32 cellular contexts compared by ENCODE assay signal in the genomic region with DNA sequence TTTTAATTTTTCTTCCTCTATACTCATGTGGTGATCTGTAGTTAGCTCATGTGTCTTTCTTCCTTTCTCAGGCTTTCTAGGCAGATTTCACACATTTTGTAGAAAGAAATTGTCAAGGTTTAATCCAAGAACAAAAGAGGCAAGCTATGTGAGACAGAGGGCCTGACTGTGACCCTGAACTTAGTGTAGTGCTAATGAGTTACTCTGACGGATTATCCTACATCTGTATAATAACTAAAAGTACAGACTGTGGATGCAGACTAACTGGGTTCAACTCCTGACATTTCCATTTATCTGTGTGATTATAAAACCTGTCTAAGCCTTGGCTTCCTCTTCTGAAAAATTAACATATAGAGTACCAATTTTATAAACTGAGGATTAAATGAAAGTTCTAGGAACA.
"Had no signal": no experiment of that assay in that cellular context is flagged by ENCODE, and none has a peak within 500 bp of the region (broad histone marks: within the 10 kb centered on the region; RNA-seq: fewer than 3 reads in every experiment).

No MANE protein-coding gene starts in this region.

- H3K4me3 ChIP-seq: adrenal gland, body of pancreas, breast epithelium had no signal

- ATAC-seq: activated CD8-positive, alpha-beta T cell treated with anti-CD3 and anti-CD28 coated beads for 36 hours; activated naive CD4-positive, alpha-beta T cell treated with anti-CD3 and anti-CD28 coated beads, Interleukin-2, amount 50 U/mL, for 72 hours; activated T-cell treated with anti-CD3 and anti-CD28 coated beads, Interleukin-2, amount 50 U/mL, for 4 hours; activated T-cell treated with anti-CD3 and anti-CD28 coated beads, Interleukin-2, amount 50 U/mL, for 72 hours; activated T-helper 17 cell treated with anti-CD3 and anti-CD28 coated beads, Interleukin-2, amount 50 U/mL, for 72 hours; body of pancreas had no signal

- H3K36me3 ChIP-seq: breast epithelium had no signal

- H3K27me3 ChIP-seq: adrenal gland, body of pancreas, brain microvascular endothelial cell, breast epithelium had no signal

- H3K9me3 Mint-ChIP-seq: activated B cell treated with CpG ODN at 0.5 μM for 24 hours; activated CD4-positive, alpha-beta T cell treated with anti-CD3 and anti-CD28 coated beads, Interleukin-2, amount 10 ng/mL, durations not matched to agents 7 days and 5 days; activated CD8-positive, alpha-beta T cell treated with anti-CD3 and anti-CD28 coated beads for 36 hours; activated naive CD4-positive, alpha-beta T cell treated with anti-CD3 and anti-CD28 coated beads for 36 hours; activated naive CD4-positive, alpha-beta T cell treated with anti-CD3 and anti-CD28 coated beads, Interleukin-2, amount 50 U/mL, for 72 hours; activated naive CD8-positive, alpha-beta T cell treated with anti-CD3 and anti-CD28 coated beads for 36 hours; activated T-cell treated with anti-CD3 and anti-CD28 coated beads, Interleukin-2, amount 50 U/mL, for 4 hours; activated T-cell treated with anti-CD3 and anti-CD28 coated beads, Interleukin-2, amount 50 U/mL, for 72 hours; activated T-helper 1 cell treated with anti-CD3 and anti-CD28 coated beads, Interleukin-12 subunit alpha, Interleukin-12 subunit beta, Interleukin-2, Interleukin-4 antibody, amounts not matched to agents 30 ng/mL and 10 ng/mL and 1 ng/mL, durations not matched to agents 14 hours and 24 hours and 36 hours; activated T-helper 17 cell treated with anti-CD3 and anti-CD28 coated beads, Interleukin-2, amount 50 U/mL, for 72 hours; T-helper 1 cell treated with Interleukin-12 subunit alpha and Interleukin-12 subunit beta and Interleukin-4 antibody, amounts not matched to agents 30 μg/mL and 1 μg/mL, for 36 hours; T-helper 2 cell treated with Interferon-gamma antibody and Interleukin-4, amounts not matched to agents 5 μg/mL and 100 μg/mL, for 36 hours had no signal

- H3K27me3 Mint-ChIP-seq: activated B cell treated with CpG ODN at 0.5 μM for 24 hours; activated CD4-positive, alpha-beta T cell treated with anti-CD3 and anti-CD28 coated beads, Interleukin-2, amount 10 ng/mL, durations not matched to agents 7 days and 5 days; activated CD8-positive, alpha-beta T cell treated with anti-CD3 and anti-CD28 coated beads for 36 hours; activated naive CD8-positive, alpha-beta T cell treated with anti-CD3 and anti-CD28 coated beads for 36 hours; activated T-helper 17 cell treated with anti-CD3 and anti-CD28 coated beads, Interleukin-2, amount 50 U/mL, for 72 hours had no signal

- H3K4me1 ChIP-seq: breast epithelium had no signal

- H3K9me3 ChIP-seq: adrenal gland, body of pancreas, breast epithelium had no signal

- H3K27ac Mint-ChIP-seq: activated B cell treated with CpG ODN at 0.5 μM for 24 hours; activated CD4-positive, alpha-beta T cell treated with anti-CD3 and anti-CD28 coated beads, Interleukin-2, amount 10 ng/mL, durations not matched to agents 7 days and 5 days; activated CD8-positive, alpha-beta T cell treated with anti-CD3 and anti-CD28 coated beads for 36 hours; activated naive CD4-positive, alpha-beta T cell treated with anti-CD3 and anti-CD28 coated beads for 36 hours; activated naive CD8-positive, alpha-beta T cell treated with anti-CD3 and anti-CD28 coated beads for 36 hours; activated T-cell treated with anti-CD3 and anti-CD28 coated beads, Interleukin-2, amount 50 U/mL, for 72 hours; activated T-helper 1 cell treated with anti-CD3 and anti-CD28 coated beads, Interleukin-12 subunit alpha, Interleukin-12 subunit beta, Interleukin-2, Interleukin-4 antibody, amounts not matched to agents 30 ng/mL and 10 ng/mL and 1 ng/mL, durations not matched to agents 14 hours and 24 hours and 36 hours; activated T-helper 17 cell treated with anti-CD3 and anti-CD28 coated beads, Interleukin-2, amount 50 U/mL, for 72 hours; T-helper 1 cell treated with Interleukin-12 subunit alpha and Interleukin-12 subunit beta and Interleukin-4 antibody, amounts not matched to agents 30 μg/mL and 1 μg/mL, for 36 hours; T-helper 2 cell treated with Interferon-gamma antibody and Interleukin-4, amounts not matched to agents 5 μg/mL and 100 μg/mL, for 36 hours had no signal

- H3K4me1 Mint-ChIP-seq: activated CD4-positive, alpha-beta T cell treated with anti-CD3 and anti-CD28 coated beads, Interleukin-2, amount 10 ng/mL, durations not matched to agents 7 days and 5 days; activated T-helper 17 cell treated with anti-CD3 and anti-CD28 coated beads, Interleukin-2, amount 50 U/mL, for 72 hours had no signal

- DNase-seq: activated B cell treated with CpG ODN at 0.5 μM for 24 hours; activated CD4-positive, alpha-beta T cell treated with anti-CD3 and anti-CD28 coated beads for 4 hours; activated CD4-positive, alpha-beta T cell treated with anti-CD3 and anti-CD28 coated beads, Interleukin-2, amount 10 ng/mL, durations not matched to agents 7 days and 5 days; activated CD4-positive, alpha-beta T cell treated with anti-CD3 and anti-CD28 coated beads, Interleukin-2, amount 50 U/mL, for 48 hours; activated CD4-positive, CD25-positive, alpha-beta regulatory T cell treated with anti-CD3 and anti-CD28 coated beads, Interleukin-2, amount 50 U/mL, for 72 hours; activated CD8-positive, alpha-beta memory T cell treated with anti-CD3 and anti-CD28 coated beads, Interleukin-2, amount 50 U/mL, for 4 hours; activated CD8-positive, alpha-beta T cell treated with anti-CD3 and anti-CD28 coated beads for 36 hours; activated effector memory CD4-positive, alpha-beta T cell treated with anti-CD3 and anti-CD28 coated beads, Interleukin-2, amount 50 U/mL, for 16 hours; activated gamma-delta T cell treated with Interleukin-2 at 50 U/mL for 16 hours; activated naive CD4-positive, alpha-beta T cell; activated naive CD4-positive, alpha-beta T cell treated with anti-CD3 and anti-CD28 coated beads for 36 hours; activated naive CD4-positive, alpha-beta T cell treated with anti-CD3 and anti-CD28 coated beads, Interleukin-2, amount 50 U/mL, for 16 hours; activated naive CD8-positive, alpha-beta T cell treated with anti-CD3 and anti-CD28 coated beads for 36 hours; activated T-cell treated with anti-CD3 and anti-CD28 coated beads for 4 hours; activated T-cell treated with anti-CD3 and anti-CD28 coated beads, Interleukin-2, amount 50 U/mL, for 1 hour; activated T-cell treated with anti-CD3 and anti-CD28 coated beads, Interleukin-2, amount 50 U/mL, for 4 hours; activated T-cell treated with anti-CD3 and anti-CD28 coated beads, Interleukin-2, amount 50 U/mL, for 72 hours; adrenal gland; amniotic stem cell; aorta; body of pancreas; brain microvascular endothelial cell; central memory CD4-positive, alpha-beta T cell; T-helper 1 cell; T-helper 2 cell; T-helper 9 cell had no signal

- H3K4me3 Mint-ChIP-seq: activated B cell treated with CpG ODN at 0.5 μM for 24 hours; activated CD4-positive, alpha-beta T cell treated with anti-CD3 and anti-CD28 coated beads, Interleukin-2, amount 10 ng/mL, durations not matched to agents 7 days and 5 days; activated CD8-positive, alpha-beta T cell treated with anti-CD3 and anti-CD28 coated beads for 36 hours; activated naive CD4-positive, alpha-beta T cell treated with anti-CD3 and anti-CD28 coated beads for 36 hours; activated naive CD8-positive, alpha-beta T cell treated with anti-CD3 and anti-CD28 coated beads for 36 hours; activated T-cell treated with anti-CD3 and anti-CD28 coated beads, Interleukin-2, amount 50 U/mL, for 4 hours; activated T-cell treated with anti-CD3 and anti-CD28 coated beads, Interleukin-2, amount 50 U/mL, for 72 hours; activated T-helper 1 cell treated with anti-CD3 and anti-CD28 coated beads, Interleukin-12 subunit alpha, Interleukin-12 subunit beta, Interleukin-2, Interleukin-4 antibody, amounts not matched to agents 30 ng/mL and 10 ng/mL and 1 ng/mL, durations not matched to agents 14 hours and 24 hours and 36 hours; activated T-helper 17 cell treated with anti-CD3 and anti-CD28 coated beads, Interleukin-2, amount 50 U/mL, for 72 hours; T-helper 1 cell treated with Interleukin-12 subunit alpha and Interleukin-12 subunit beta and Interleukin-4 antibody, amounts not matched to agents 30 μg/mL and 1 μg/mL, for 36 hours; T-helper 2 cell treated with Interferon-gamma antibody and Interleukin-4, amounts not matched to agents 5 μg/mL and 100 μg/mL, for 36 hours had no signal
